In genomic region chr12:93783827-93784226, GRCh38 we compare ENCODE assay signal across 9 cellular contexts.
DNase-seq lines count a peak whose midpoint lies in the region; ATAC-seq, FAIRE-seq and TF ChIP-seq lines count a peak whose summit lies in the region.
"Had no signal": no experiment of that assay in that cellular context is flagged by ENCODE, and none has a peak within 500 bp of the region (broad histone marks: within the 10 kb centered on the region; RNA-seq: fewer than 3 reads in every experiment).

No MANE protein-coding gene starts in this region.

- H3K4me1 Mint-ChIP-seq in activated T-helper 2 cell treated with anti-CD3 and anti-CD28 coated beads, Interferon-gamma antibody, Interleukin-2, Interleukin-4, amounts not matched to agents 10 μg/mL and 5 μg/mL and 100 μg/mL, durations not matched to agents 14 hours and 24 hours and 36 hours (ENCODE audit: low read depth): peaks cover 50% of the 10 kb centered on the region

- peak overlapping the region; percentile 13 for H3K4me3 Mint-ChIP-seq in activated T-helper 2 cell treated with anti-CD3 and anti-CD28 coated beads, Interferon-gamma antibody, Interleukin-2, Interleukin-4, amounts not matched to agents 10 μg/mL and 5 μg/mL and 100 μg/mL, durations not matched to agents 14 hours and 24 hours and 36 hours (ENCODE audit: low read depth)

- CTCF ChIA-PET in PC-3 (lab: Charles Lee): interaction anchor here (2.1 kb wide), 1 partner anchor 17 kb away, joined by 12 read pairs; no protein-coding TSS in a partner anchor

- H3K36me3 ChIP-seq in PC-3 (ENCODE audit: low read depth, low read length): no peaks in the 10 kb centered on the region
- no peaks in the 10 kb centered on the region for H3K36me3 ChIP-seq in kidney (ENCODE audit: control insufficient read depth in 1 of 2, insufficient read depth in 2 of 2, low read length in 2 of 2)

- FAIRE-seq in kidney (lab: Jason Lieb, UNC): no peak

- H3K9me3 Mint-ChIP-seq in activated T-helper 2 cell treated with anti-CD3 and anti-CD28 coated beads, Interferon-gamma antibody, Interleukin-2, Interleukin-4, amounts not matched to agents 10 μg/mL and 5 μg/mL and 100 μg/mL, durations not matched to agents 14 hours and 24 hours and 36 hours: peaks cover 15% of the 10 kb centered on the region

- no peak for DNase-seq in PC-3
- DNase-seq in activated T-helper 2 cell treated with anti-CD3 and anti-CD28 coated beads, Interferon-gamma antibody, Interleukin-2, Interleukin-4, amounts not matched to agents 10 μg/mL and 5 μg/mL and 100 μg/mL, durations not matched to agents 14 hours and 24 hours and 36 hours (ENCODE audit: low spot score): peak; percentile 18
- no peak for DNase-seq in kidney
- peak; percentile 7 to 60 (median 24) for DNase-seq in stimulated activated naive CD4-positive, alpha-beta T cell (lab: John Stamatoyannopoulos, UW)
- no peak for DNase-seq in NCI-H2029 treated with DMSO at 0.1 percent for 48 hours (lab: John Stamatoyannopoulos, UW)
- DNase-seq in C1 segment of cervical spinal cord (lab: John Stamatoyannopoulos, UW): no peak

- peaks cover 52% of the 10 kb centered on the region for H3K4me1 ChIP-seq in PC-3 (ENCODE audit: insufficient read depth, low read length)
- H3K4me1 ChIP-seq in kidney (ENCODE audit: control insufficient read depth in 1 of 2, insufficient read depth in 1 of 2, low read depth in 1 of 2, low read length in 2 of 2): peaks cover 15 to 27% of the 10 kb centered on the region in 2 donors

- H3F3A ChIP-seq in PC-3 (ENCODE audit: low read length, unreplicated experiment): peaks cover 11% of the 10 kb centered on the region

- no peaks in the 10 kb centered on the region for H3K9me3 ChIP-seq in PC-3 (ENCODE audit: low read length)
- H3K9me3 ChIP-seq in kidney (ENCODE audit: control insufficient read depth in 1 of 2, low read length in 2 of 2): no peaks in the 10 kb centered on the region

- peaks cover 31% of the 10 kb centered on the region for H3K36me3 Mint-ChIP-seq in activated T-helper 2 cell treated with anti-CD3 and anti-CD28 coated beads, Interferon-gamma antibody, Interleukin-2, Interleukin-4, amounts not matched to agents 10 μg/mL and 5 μg/mL and 100 μg/mL, durations not matched to agents 14 hours and 24 hours and 36 hours (ENCODE audit: low read depth)

- H3K4me2 ChIP-seq in PC-3 (ENCODE audit: low read length): peak overlapping the region; percentile 71

- H2AFZ ChIP-seq in PC-3 (ENCODE audit: low read length): no peak overlapping the region

- ATAC-seq in PC-3: no peak
- ATAC-seq in HG03469 (IDR thresholded peaks at IDR 0.05; ENCODE audit: unreplicated experiment): no peak
- no peak for ATAC-seq in HG03139 (IDR thresholded peaks at IDR 0.05; ENCODE audit: unreplicated experiment)

- H3K27ac ChIP-seq in PC-3 (ENCODE audit: low read length) (peak overlapping the region; percentile 96), kidney (ENCODE audit: low read depth in 2 of 2, low read length in 2 of 2) (peak overlapping the region; percentile 45 to 92)

- TF ChIP-seq CTCF in PC-3 (conservative IDR thresholded peaks at IDR 0.05; ENCODE audit: low read depth, low read length): no peak
- TF ChIP-seq CTCF in kidney (IDR thresholded peaks at IDR 0.05; ENCODE audit: borderline replicate concordance, extremely low read depth, insufficient read depth): no peak

- H3K27me3 ChIP-seq in PC-3 (ENCODE audit: low read length): no peaks in the 10 kb centered on the region

- H3K4me3 ChIP-seq in PC-3 (ENCODE audit: low read length): no peak overlapping the region
- no peak overlapping the region for H3K4me3 ChIP-seq in kidney (ENCODE audit: low read length in 2 of 2)

- no peaks in the 10 kb centered on the region for H3K79me2 ChIP-seq in PC-3 (ENCODE audit: low read length)

- H3K27me3 Mint-ChIP-seq in activated T-helper 2 cell treated with anti-CD3 and anti-CD28 coated beads, Interferon-gamma antibody, Interleukin-2, Interleukin-4, amounts not matched to agents 10 μg/mL and 5 μg/mL and 100 μg/mL, durations not matched to agents 14 hours and 24 hours and 36 hours (ENCODE audit: low read depth): no peaks in the 10 kb centered on the region
- H3K27me3 Mint-ChIP-seq: IgD-negative memory B cell had no signal

- H3K27ac Mint-ChIP-seq in activated T-helper 2 cell treated with anti-CD3 and anti-CD28 coated beads, Interferon-gamma antibody, Interleukin-2, Interleukin-4, amounts not matched to agents 10 μg/mL and 5 μg/mL and 100 μg/mL, durations not matched to agents 14 hours and 24 hours and 36 hours: peak overlapping the region; percentile 81

- intact Hi-C loops in PC-3 (cut with micrococcal nuclease): no loop called here
- intact Hi-C loops in activated T-helper 2 cell treated with anti-CD3 and anti-CD28 coated beads, Interferon-gamma antibody, Interleukin-2, Interleukin-4, amounts not matched to agents 10 μg/mL and 5 μg/mL and 100 μg/mL, durations not matched to agents 14 hours and 24 hours and 36 hours (cut with micrococcal nuclease): loop anchor here (2.0 to 10.0 kb wide), 8 partner anchors 17 to 857 kb away; partner anchors contain the start of genes CRADD and EEA1
- intact Hi-C loops in kidney (cut with DNase I): no loop called here

- POLR2A ChIA-PET in PC-3 (lab: Charles Lee; ENCODE audit: unreplicated experiment): no interaction called here

- peak overlapping the region; percentile 82 for H3K9ac ChIP-seq in PC-3 (ENCODE audit: low read length)
- H3K9ac ChIP-seq in kidney (ENCODE audit: low read length in 2 of 2): peak overlapping the region in 1 of 2 donors; percentile 14

- H4K20me1 ChIP-seq in PC-3 (ENCODE audit: low read length): no peaks in the 10 kb centered on the region

- no TSS peak for BruUV-seq in PC-3 (replicated peaks; lab: Mats Ljungman, UMichigan)

- H3K9me2 ChIP-seq in PC-3 (replicated peaks; ENCODE audit: low read length): no peaks in the 10 kb centered on the region

Comparison
In these comparisons a context has a peak if more than half of its experiments do, and no peak if none do; other contexts are left out.
1. DNase-seq: peak in activated T-helper 2 cell treated with anti-CD3 and anti-CD28 coated beads, Interferon-gamma antibody, Interleukin-2, Interleukin-4, amounts not matched to agents 10 μg/mL and 5 μg/mL and 100 μg/mL, durations not matched to agents 14 hours and 24 hours and 36 hours (single experiment) and stimulated activated naive CD4-positive, alpha-beta T cell (6 of 6); none in PC-3 (single experiment), kidney (single experiment), NCI-H2029 treated with DMSO at 0.1 percent for 48 hours (single experiment) and C1 segment of cervical spinal cord (0 of 14).